Comparison of ENCODE assay signal across 8 cellular contexts in the genomic region with DNA sequence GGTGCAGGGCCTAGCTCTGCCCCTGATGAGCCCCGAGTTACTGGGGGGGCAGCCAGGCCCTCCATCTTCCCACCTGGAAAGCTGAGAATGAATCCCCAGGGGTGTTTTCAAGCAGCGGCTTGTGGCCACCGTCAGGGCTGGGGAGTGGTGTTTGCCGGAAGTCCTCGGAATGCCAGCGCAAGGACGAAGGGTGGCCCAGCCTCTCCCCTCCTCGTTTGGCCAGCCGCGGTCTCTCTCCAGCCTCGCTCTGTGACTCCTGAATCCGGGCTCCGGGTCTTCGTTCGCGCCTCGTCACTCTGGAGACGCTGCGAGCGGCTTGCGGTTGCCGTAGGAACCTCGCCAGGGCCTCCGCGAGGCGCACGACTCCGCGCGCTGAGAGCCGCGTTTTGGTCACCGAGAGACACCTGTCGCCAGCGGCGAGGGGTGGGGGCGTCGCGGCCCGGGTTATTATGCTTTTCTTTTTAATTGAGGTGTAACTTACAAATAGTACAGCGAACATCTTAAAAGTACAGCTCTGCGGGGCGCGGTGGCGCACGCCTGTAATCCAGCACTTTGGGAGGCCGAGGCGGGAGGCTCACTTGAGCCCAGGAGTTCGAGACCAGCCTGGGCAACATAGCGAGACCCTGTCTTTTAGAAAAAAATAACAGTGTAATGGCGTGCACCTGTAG. TPM values are rescaled to one million over a fixed set of nuclear protein-coding genes. Genes with fewer than 3 reads are reported as not detected.
A peak's percentile ranks its signal among the peaks of the same experiment; 100 is the strongest.
DNase-seq lines count a peak whose midpoint lies in the region; ATAC-seq and TF ChIP-seq lines count a peak whose summit lies in the region.

No MANE protein-coding gene starts in this region.

- POLR2A ChIA-PET in CD8-positive, alpha-beta memory T cell (lab: Charles Lee): no interaction called here
- POLR2A ChIA-PET in PC-3 (lab: Charles Lee; ENCODE audit: unreplicated experiment): no interaction called here

- H3F3A ChIP-seq in PC-3 (ENCODE audit: low read length, unreplicated experiment) (no peaks in the 10 kb centered on the region), neural cell (ENCODE audit: insufficient read depth, low read length, poor library complexity, severe bottlenecking) (no peaks in the 10 kb centered on the region)

- BruUV-seq in PC-3 (replicated peaks; lab: Mats Ljungman, UMichigan): no TSS peak

- peak; percentile 56 for TF ChIP-seq RAD21 in neural cell (conservative IDR thresholded peaks at IDR 0.05)

- H3K79me2 ChIP-seq in PC-3 (ENCODE audit: low read length) (no peaks in the 10 kb centered on the region), neural cell (replicated peaks; ENCODE audit: insufficient read depth, low read length) (no peaks in the 10 kb centered on the region)

- H4K20me1 ChIP-seq in PC-3 (ENCODE audit: low read length) (no peaks in the 10 kb centered on the region), neural cell (ENCODE audit: insufficient read depth) (no peaks in the 10 kb centered on the region)

- TF ChIP-seq CTCF in PC-3 (conservative IDR thresholded peaks at IDR 0.05; ENCODE audit: low read depth, low read length) (no peak), fibroblast of villous mesenchyme (IDR thresholded peaks at IDR 0.05; ENCODE audit: insufficient read depth, low read depth, low read length) (no peak), neural cell (IDR thresholded peaks at IDR 0.05; ENCODE audit: poor library complexity, severe bottlenecking) (peak; percentile 36)

- H3K27me3 Mint-ChIP-seq in CD8-positive, alpha-beta memory T cell: peaks cover 47 to 66% of the 10 kb centered on the region in 2 donors
- H3K27me3 Mint-ChIP-seq in activated T-helper 1 cell treated with anti-CD3 and anti-CD28 coated beads, Interleukin-12 subunit alpha, Interleukin-12 subunit beta, Interleukin-2, Interleukin-4 antibody, amounts not matched to agents 30 ng/mL and 10 ng/mL and 1 ng/mL, durations not matched to agents 14 hours and 24 hours and 36 hours (ENCODE audit: insufficient read depth): peaks cover 81% of the 10 kb centered on the region

- H3K27me3 ChIP-seq in CD8-positive, alpha-beta memory T cell (ENCODE audit: insufficient read depth, low read length, poor library complexity, severe bottlenecking): peaks cover 16% of the 10 kb centered on the region
- no peaks in the 10 kb centered on the region for H3K27me3 ChIP-seq in PC-3 (ENCODE audit: low read length)
- H3K27me3 ChIP-seq in neural cell (ENCODE audit: insufficient read depth, low read depth, low read length): no peaks in the 10 kb centered on the region

- peak overlapping the region in 2 of 7 donors; percentile 8 to 23 for H3K4me3 Mint-ChIP-seq in CD8-positive, alpha-beta memory T cell
- H3K4me3 Mint-ChIP-seq in activated T-helper 1 cell treated with anti-CD3 and anti-CD28 coated beads, Interleukin-12 subunit alpha, Interleukin-12 subunit beta, Interleukin-2, Interleukin-4 antibody, amounts not matched to agents 30 ng/mL and 10 ng/mL and 1 ng/mL, durations not matched to agents 14 hours and 24 hours and 36 hours: no peak overlapping the region

- H3K9me3 Mint-ChIP-seq in CD8-positive, alpha-beta memory T cell: peaks cover 0 to 2% (median 0%) of the 10 kb centered on the region in 5 donors
- no peaks in the 10 kb centered on the region for H3K9me3 Mint-ChIP-seq in activated T-helper 1 cell treated with anti-CD3 and anti-CD28 coated beads, Interleukin-12 subunit alpha, Interleukin-12 subunit beta, Interleukin-2, Interleukin-4 antibody, amounts not matched to agents 30 ng/mL and 10 ng/mL and 1 ng/mL, durations not matched to agents 14 hours and 24 hours and 36 hours

- peak; percentile 82 for ATAC-seq in PC-3

- CTCF ChIA-PET in CD8-positive, alpha-beta memory T cell (lab: Charles Lee): interaction anchor here (0.6 kb wide), 1 partner anchor 41 kb away, joined by 3 read pairs; no protein-coding TSS in a partner anchor
- CTCF ChIA-PET in PC-3 (lab: Charles Lee): no interaction called here

- peak overlapping the region; percentile 63; the same call in 1 of the 2 replicates for H2AFZ ChIP-seq in PC-3 (ENCODE audit: low read length)
- H2AFZ ChIP-seq in neural cell (ENCODE audit: low read depth, low read length): peak overlapping the region; percentile 6

- H3K36me3 ChIP-seq in CD8-positive, alpha-beta memory T cell (ENCODE audit: insufficient read depth, low read length): no peaks in the 10 kb centered on the region
- H3K36me3 ChIP-seq in PC-3 (ENCODE audit: low read depth, low read length) (no peaks in the 10 kb centered on the region), neural cell (ENCODE audit: insufficient read depth, low read length) (no peaks in the 10 kb centered on the region)

- no peaks in the 10 kb centered on the region for H3K4me1 ChIP-seq in CD8-positive, alpha-beta memory T cell (ENCODE audit: insufficient read depth, low read length)
- no peaks in the 10 kb centered on the region for H3K4me1 ChIP-seq in PC-3 (ENCODE audit: insufficient read depth, low read length)

- no peaks in the 10 kb centered on the region for H3K9me3 ChIP-seq in CD8-positive, alpha-beta memory T cell (ENCODE audit: low read length)
- H3K9me3 ChIP-seq in PC-3 (ENCODE audit: low read length): no peaks in the 10 kb centered on the region
- no peaks in the 10 kb centered on the region for H3K9me3 ChIP-seq in neural cell (ENCODE audit: low read length)

- intact Hi-C loops in PC-3 (cut with micrococcal nuclease): no loop called here
- intact Hi-C loops in activated T-helper 1 cell treated with anti-CD3 and anti-CD28 coated beads, Interleukin-12 subunit alpha, Interleukin-12 subunit beta, Interleukin-2, Interleukin-4 antibody, amounts not matched to agents 30 ng/mL and 10 ng/mL and 1 ng/mL, durations not matched to agents 14 hours and 24 hours and 36 hours (cut with micrococcal nuclease): no loop called here

- TF ChIP-seq EP300 in neural cell (conservative IDR thresholded peaks at IDR 0.05; ENCODE audit: poor library complexity, severe bottlenecking): peak; percentile 49

- no peak overlapping the region for H3K27ac Mint-ChIP-seq in CD8-positive, alpha-beta memory T cell
- H3K27ac Mint-ChIP-seq in activated T-helper 1 cell treated with anti-CD3 and anti-CD28 coated beads, Interleukin-12 subunit alpha, Interleukin-12 subunit beta, Interleukin-2, Interleukin-4 antibody, amounts not matched to agents 30 ng/mL and 10 ng/mL and 1 ng/mL, durations not matched to agents 14 hours and 24 hours and 36 hours: no peak overlapping the region

- H3K4me2 ChIP-seq in PC-3 (ENCODE audit: low read length) (peak overlapping the region; percentile 76), neural cell (ENCODE audit: low read length) (peak overlapping the region; percentile 54)

- H3K4me1 Mint-ChIP-seq in CD8-positive, alpha-beta memory T cell: peaks cover 5 to 24% (median 12%) of the 10 kb centered on the region in 3 donors
- H3K4me1 Mint-ChIP-seq in activated T-helper 1 cell treated with anti-CD3 and anti-CD28 coated beads, Interleukin-12 subunit alpha, Interleukin-12 subunit beta, Interleukin-2, Interleukin-4 antibody, amounts not matched to agents 30 ng/mL and 10 ng/mL and 1 ng/mL, durations not matched to agents 14 hours and 24 hours and 36 hours (ENCODE audit: low read depth): peaks cover 6% of the 10 kb centered on the region

- H3K36me3 Mint-ChIP-seq in CD8-positive, alpha-beta memory T cell: peaks cover 0 to 5% (median 0%) of the 10 kb centered on the region in 3 donors
- no peaks in the 10 kb centered on the region for H3K36me3 Mint-ChIP-seq in activated T-helper 1 cell treated with anti-CD3 and anti-CD28 coated beads, Interleukin-12 subunit alpha, Interleukin-12 subunit beta, Interleukin-2, Interleukin-4 antibody, amounts not matched to agents 30 ng/mL and 10 ng/mL and 1 ng/mL, durations not matched to agents 14 hours and 24 hours and 36 hours (ENCODE audit: low read depth)

- H3K27ac ChIP-seq in CD8-positive, alpha-beta memory T cell (ENCODE audit: low read depth, low read length): no peak overlapping the region
- H3K27ac ChIP-seq in PC-3 (ENCODE audit: low read length) (no peak overlapping the region), neural cell (ENCODE audit: low read length) (peak overlapping the region; percentile 23), substantia nigra (ENCODE audit: low read depth, low read length, poor library complexity, severe bottlenecking) (no peak overlapping the region)

- no peaks in the 10 kb centered on the region for H3K9me2 ChIP-seq in PC-3 (replicated peaks; ENCODE audit: low read length)
- H3K9me2 ChIP-seq in neural cell (ENCODE audit: insufficient read depth, low read length): no peaks in the 10 kb centered on the region

- H3K4me3 ChIP-seq in CD8-positive, alpha-beta memory T cell (ENCODE audit: low read length): no peak overlapping the region
- H3K4me3 ChIP-seq in PC-3 (ENCODE audit: low read length) (peak overlapping the region; percentile 46; the same call in 1 of the 2 replicates), fibroblast of villous mesenchyme (ENCODE audit: low read depth, low read length) (no peak overlapping the region), neural cell (ENCODE audit: low read length) (peak overlapping the region; percentile 59)

- peak; percentile 10 to 57 (median 28) for DNase-seq in CD8-positive, alpha-beta memory T cell
- DNase-seq in KG1 (lab: John Stamatoyannopoulos, UW): peak; percentile 30
- DNase-seq in PC-3: peak; percentile 73
- peak; percentile 52 for DNase-seq in activated T-helper 1 cell treated with anti-CD3 and anti-CD28 coated beads, Interleukin-12 subunit alpha, Interleukin-12 subunit beta, Interleukin-2, Interleukin-4 antibody, amounts not matched to agents 30 ng/mL and 10 ng/mL and 1 ng/mL, durations not matched to agents 14 hours and 24 hours and 36 hours (ENCODE audit: low spot score)
- DNase-seq in fibroblast of villous mesenchyme (ENCODE audit: low read depth): peak; percentile 86
- DNase-seq in substantia nigra (lab: John Stamatoyannopoulos, UW): peak in 42 of 49 donors; percentile 5 to 81 (median 61)
- no peak for DNase-seq in mesenteric fat pad (ENCODE audit: low spot score)

- no peak overlapping the region for H3K9ac ChIP-seq in PC-3 (ENCODE audit: low read length)
- H3K9ac ChIP-seq in neural cell (ENCODE audit: low read length): peak overlapping the region; percentile 39

RNA-seq across cellular contexts. Expression of gene KDELR3, which starts 6.3 kb away (rescaled TPM):
- under 1 TPM; 0.13 to 0.33 TPM for total RNA-seq in CD8-positive, alpha-beta memory T cell
- 0.45 TPM for polyA plus RNA-seq in CD8-positive, alpha-beta memory T cell
- total RNA-seq in PC-3 (2014; rRNA removed) (17.7 and 22.6 TPM in 2 replicates), fibroblast of villous mesenchyme (125 and 139 TPM in 2 replicates), mesenteric fat pad (19.0 TPM)
- 1.1 and 1.3 TPM in 2 replicates for total RNA-seq in activated T-helper 1 cell treated with anti-CD3 and anti-CD28 coated beads, Interleukin-12 subunit alpha, Interleukin-12 subunit beta, Interleukin-2, Interleukin-4 antibody, amounts not matched to agents 30 ng/mL and 10 ng/mL and 1 ng/mL, durations not matched to agents 14 hours and 24 hours and 36 hours
- not detected in 2 replicates for polyA plus RNA-seq in neural cell
- not detected in 2 replicates for polyA minus RNA-seq in neural cell

RNA-seq across cellular contexts. Expression of gene KCNJ4, which starts 6.5 kb away (rescaled TPM):
- not detected for total RNA-seq in CD8-positive, alpha-beta memory T cell
- polyA plus RNA-seq in CD8-positive, alpha-beta memory T cell: not detected
- total RNA-seq in PC-3 (2014; rRNA removed) (not detected in 2 replicates), fibroblast of villous mesenchyme (not detected in 2 replicates), mesenteric fat pad (not detected)
- total RNA-seq in activated T-helper 1 cell treated with anti-CD3 and anti-CD28 coated beads, Interleukin-12 subunit alpha, Interleukin-12 subunit beta, Interleukin-2, Interleukin-4 antibody, amounts not matched to agents 30 ng/mL and 10 ng/mL and 1 ng/mL, durations not matched to agents 14 hours and 24 hours and 36 hours: not detected in 2 replicates
- 1.4 and 1.7 TPM in 2 replicates for polyA plus RNA-seq in neural cell
- polyA minus RNA-seq in neural cell: 1.5 TPM in 2 replicates

RNA-seq across cellular contexts. Expression of gene DDX17, which starts 44.6 kb away (rescaled TPM):
- total RNA-seq in CD8-positive, alpha-beta memory T cell: 100 to 1,000 TPM; 358 to 369 TPM
- 41.4 TPM for polyA plus RNA-seq in CD8-positive, alpha-beta memory T cell
- total RNA-seq in PC-3 (2014; rRNA removed) (333 and 512 TPM in 2 replicates), fibroblast of villous mesenchyme (454 and 540 TPM in 2 replicates), mesenteric fat pad (280 TPM)
- total RNA-seq in activated T-helper 1 cell treated with anti-CD3 and anti-CD28 coated beads, Interleukin-12 subunit alpha, Interleukin-12 subunit beta, Interleukin-2, Interleukin-4 antibody, amounts not matched to agents 30 ng/mL and 10 ng/mL and 1 ng/mL, durations not matched to agents 14 hours and 24 hours and 36 hours: 356 and 358 TPM in 2 replicates
- polyA plus RNA-seq in neural cell: 996 and 1,226 TPM in 2 replicates
- polyA minus RNA-seq in neural cell: 1,078 and 1,079 TPM in 2 replicates

Comparison
In these comparisons a context has a peak if more than half of its experiments do, and no peak if none do; other contexts are left out.
1. H3K4me3 ChIP-seq: peak in PC-3 (single experiment) and neural cell (single experiment); none in CD8-positive, alpha-beta memory T cell (single experiment) and fibroblast of villous mesenchyme (single experiment).